ENCODE assay signal across 8 cellular contexts in genomic region chr12:117587646-117588287, GRCh38.
A peak's percentile ranks its signal among the peaks of the same experiment; 100 is the strongest.
DNase-seq lines count a peak whose midpoint lies in the region; ATAC-seq, FAIRE-seq and TF ChIP-seq lines count a peak whose summit lies in the region.

No MANE protein-coding gene starts in this region.

- TF ChIP-seq CTCF in RWPE2 (IDR thresholded peaks at IDR 0.05; ENCODE audit: poor library complexity, severe bottlenecking) (peak; percentile 86), astrocyte of the spinal cord (IDR thresholded peaks at IDR 0.05; ENCODE audit: low read depth, low read length) (peak; percentile 88), kidney epithelial cell (IDR thresholded peaks at IDR 0.05; ENCODE audit: insufficient read depth, low read length, poor library complexity, severe bottlenecking) (peak; percentile 92)

- no peak overlapping the region for H3K27ac ChIP-seq in RWPE2 (ENCODE audit: poor library complexity, severe bottlenecking)

- H3K27me3 ChIP-seq in RWPE2 (ENCODE audit: insufficient read depth, poor library complexity, severe bottlenecking) (no peaks in the 10 kb centered on the region), kidney epithelial cell (ENCODE audit: control insufficient read depth, insufficient read depth, low read length) (no peaks in the 10 kb centered on the region)

- no peak for FAIRE-seq in HTR-8/SVneo (lab: Jason Lieb, UNC)

- peak; percentile 77 for DNase-seq in DMS53 (lab: John Stamatoyannopoulos, UW)
- peak; percentile 31 for DNase-seq in HTR-8/SVneo (ENCODE audit: insufficient read length, low spot score)
- no peak for DNase-seq in RWPE2 (ENCODE audit: low spot score)
- DNase-seq in astrocyte of the spinal cord (ENCODE audit: low read depth, low spot score): peak; percentile 9
- DNase-seq in kidney epithelial cell (ENCODE audit: low read depth): no peak
- DNase-seq in stimulated activated CD4-positive, alpha-beta T cell treated with anti-CD3 and anti-CD28 coated beads, TNF-alpha, amount 100 ng/mL, for 24 hours (ENCODE audit: low read depth in 3 of 3): peak in 2 of 3 experiments; percentile 14 to 51
- no peak for DNase-seq in SKM-1 (lab: John Stamatoyannopoulos, UW; ENCODE audit: unreplicated experiment)
- DNase-seq in T1000 (lab: John Stamatoyannopoulos, UW): no peak

- H3K9me3 ChIP-seq in RWPE2 (ENCODE audit: severe bottlenecking): no peaks in the 10 kb centered on the region

- no peaks in the 10 kb centered on the region for H3K36me3 ChIP-seq in RWPE2 (ENCODE audit: low read depth)
- H3K36me3 ChIP-seq in kidney epithelial cell (ENCODE audit: control insufficient read depth, insufficient read depth, low read length): no peaks in the 10 kb centered on the region

- H3K4me1 ChIP-seq in RWPE2 (ENCODE audit: insufficient read depth, poor library complexity, severe bottlenecking): peaks cover 3% of the 10 kb centered on the region

- in situ Hi-C loops in astrocyte of the spinal cord (cut with HindIII; ENCODE audit: low sequenced_read_pairs): no loop called here

- ATAC-seq in RWPE2 (ENCODE audit: low read depth): peak; percentile 76

- H3K4me3 ChIP-seq in RWPE2 (ENCODE audit: severe bottlenecking) (no peak overlapping the region), astrocyte of the spinal cord (ENCODE audit: low read depth, low read length) (no peak overlapping the region), kidney epithelial cell (ENCODE audit: low read depth, low read length) (no peak overlapping the region)

Comparison
In these comparisons a context has a peak if more than half of its experiments do, and no peak if none do; other contexts are left out.
1. DNase-seq: peak in DMS53 (single experiment), HTR-8/SVneo (single experiment), astrocyte of the spinal cord (single experiment) and stimulated activated CD4-positive, alpha-beta T cell treated with anti-CD3 and anti-CD28 coated beads, TNF-alpha, amount 100 ng/mL, for 24 hours (2 of 3); none in RWPE2 (single experiment), kidney epithelial cell (single experiment), SKM-1 (single experiment) and T1000 (single experiment).
2. Peak in every context shown above with its lines, with median percentiles within 50 percentile points of each other: CTCF ChIP-seq.